ENCODE assay signal across 8 cellular contexts in the genomic region with DNA sequence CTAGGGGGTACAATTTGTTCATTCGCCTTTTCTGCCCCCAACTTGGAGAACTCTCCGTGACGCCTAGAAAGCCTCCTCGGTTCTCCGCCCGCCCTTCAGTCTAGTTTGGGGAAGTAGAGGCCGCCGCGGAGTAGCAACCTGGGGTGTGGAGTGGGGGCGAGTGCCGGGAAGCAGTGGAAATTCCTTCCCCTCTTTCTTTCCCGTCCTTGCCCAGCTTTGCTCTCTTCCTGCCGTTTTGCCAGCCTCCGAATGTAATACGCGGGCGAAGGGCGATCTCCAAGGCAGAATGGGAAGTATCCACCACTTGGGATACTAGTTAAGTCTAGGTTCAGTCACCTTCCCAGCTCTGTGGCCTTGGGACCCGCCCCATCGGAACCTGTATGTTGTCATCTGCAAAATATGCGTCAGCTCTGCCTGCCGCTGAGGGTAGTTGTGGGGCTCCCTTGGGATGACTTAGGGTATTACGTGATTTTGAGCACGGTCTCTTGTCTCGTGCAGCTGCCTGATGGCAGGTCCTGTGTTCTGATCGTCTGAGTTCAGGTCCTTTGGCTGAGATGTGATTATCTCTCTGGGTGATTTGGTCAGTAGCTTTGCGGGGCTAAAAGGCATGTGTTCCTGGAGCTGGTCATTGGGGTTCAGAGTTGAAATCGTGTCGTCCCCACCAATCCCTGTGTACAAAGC. TPM values are rescaled to one million over a fixed set of nuclear protein-coding genes. Genes with fewer than 3 reads are reported as not detected.
A peak's percentile ranks its signal among the peaks of the same experiment; 100 is the strongest.
DNase-seq lines count a peak whose midpoint lies in the region; ATAC-seq lines count a peak whose summit lies in the region.

No MANE protein-coding gene starts in this region.

- peak; percentile 82 for DNase-seq in EH (ENCODE audit: low read depth)
- peak; percentile 77 for DNase-seq in KBM-7
- peak; percentile 76 for DNase-seq in SIG-M5 treated with dmso at 0.1 percent for 504 hours (lab: John Stamatoyannopoulos, UW; ENCODE audit: unreplicated experiment)
- DNase-seq in activated naive CD4-positive, alpha-beta T cell treated with Interleukin-2 at 50 U/mL for 16 hours: peak; percentile 79
- DNase-seq in Right ventricle myocardium inferior (ENCODE audit: missing footprints): peak; percentile 82
- DNase-seq in pons (ENCODE audit: low spot score): peak; percentile 31
- DNase-seq in ureter (ENCODE audit: low spot score): peak; percentile 57

- peak; percentile 69 for ATAC-seq in GM21737 (IDR thresholded peaks at IDR 0.05; ENCODE audit: unreplicated experiment)
- peak; percentile 58 for ATAC-seq in Right ventricle myocardium inferior

- intact Hi-C loops in Right ventricle myocardium inferior (cut with DNase I): loop anchor here (10.0 kb wide), 2 partner anchors 171 to 369 kb away; partner anchors contain the start of genes GIN1 and PPIP5K2

- in situ Hi-C loops in KBM-7 (cut with MboI; ENCODE audit: low pct_unique_long_range_greater_than_20kb, low sequenced_read_pairs): no loop called here

RNA-seq across cellular contexts. Expression of gene PAM, which starts 0.7 kb away (rescaled TPM):
- total RNA-seq in Right ventricle myocardium inferior (959 TPM), ureter (124 TPM)

Comparison
In these comparisons a context has a peak if more than half of its experiments do, and no peak if none do; other contexts are left out.
1. Peak in every context shown above with its lines: DNase-seq and ATAC-seq.
2. DNase-seq: peak in every context shown above with its lines; median percentile 82 in EH; 82 in Right ventricle myocardium inferior; 79 in activated naive CD4-positive, alpha-beta T cell treated with Interleukin-2 at 50 U/mL for 16 hours; 77 in KBM-7; 76 in SIG-M5 treated with dmso at 0.1 percent for 504 hours; 57 in ureter; 31 in pons.